16 cellular contexts compared by ENCODE assay signal in the genomic region with DNA sequence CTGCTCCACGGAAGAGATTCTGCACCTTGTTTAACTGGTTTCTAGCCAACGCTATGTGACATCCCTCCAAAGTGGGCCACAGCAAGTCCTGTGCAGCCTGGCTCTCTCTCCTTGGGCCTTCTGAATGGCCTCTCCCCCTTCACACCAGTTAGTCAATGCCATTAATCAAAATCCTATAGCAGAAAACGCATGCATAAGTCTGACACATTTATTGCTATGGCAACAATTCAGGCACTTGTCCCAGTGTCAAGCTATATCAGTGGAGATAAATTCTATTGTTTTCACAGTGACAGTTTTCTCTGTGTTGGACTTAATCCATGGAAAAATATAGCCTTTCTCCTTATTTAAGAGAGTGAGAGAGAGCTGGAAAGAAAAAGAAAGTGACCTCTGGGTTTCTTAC.
DNase-seq lines count a peak whose midpoint lies in the region; ATAC-seq and FAIRE-seq lines count a peak whose summit lies in the region.
"Had no signal": no experiment of that assay in that cellular context is flagged by ENCODE, and none has a peak within 500 bp of the region (broad histone marks: within the 10 kb centered on the region; RNA-seq: fewer than 3 reads in every experiment).

No MANE protein-coding gene starts in this region.

- H3K36me3 ChIP-seq in small intestine (ENCODE audit: control insufficient read depth in 2 of 2, insufficient read depth in 2 of 2, low read length in 2 of 2): no peaks in the 10 kb centered on the region
- H3K36me3 ChIP-seq: Peyer's patch had no signal

- DNase-seq in NCI-H345 (lab: John Stamatoyannopoulos, UW): peak; percentile 18
- no peak for DNase-seq in NCI-H345 treated with DMSO at 0.1 percent for 48 hours (lab: John Stamatoyannopoulos, UW; ENCODE audit: unreplicated experiment)
- DNase-seq in NCI-H1417 treated with DMSO at 0.1 percent for 48 hours (lab: John Stamatoyannopoulos, UW): peak; percentile 8
- peak; percentile 49 for DNase-seq in left kidney (ENCODE audit: low read depth, low spot score)
- DNase-seq in small intestine: peak; percentile 21
- DNase-seq in left ventricle myocardium superior: no peak
- DNase-seq: ACHN; C1 segment of cervical spinal cord; GDM1; NCI-H1436; NCI-H2081; NK-92 treated with Interleukin-12 subunit alpha and Interleukin-12 subunit beta, amount 100 ng/mL, for 24 hours; Peyer's patch; T-helper 17 cell had no signal

- H3K9me3 ChIP-seq in small intestine (ENCODE audit: control insufficient read depth, low read depth): no peaks in the 10 kb centered on the region
- H3K9me3 ChIP-seq: Peyer's patch had no signal

- FAIRE-seq in small intestine (lab: Jason Lieb, UNC): no peak

- 17 to 43% (median 29%) methylated on average over 3 of the region's 3 CpGs for WGBS in small intestine, 3 donors

- no peak overlapping the region for H3K27ac ChIP-seq in small intestine (ENCODE audit: low read depth in 1 of 2, low read length in 1 of 2)
- H3K27ac ChIP-seq: Peyer's patch had no signal

- no peak overlapping the region for H3K4me3 ChIP-seq in small intestine (ENCODE audit: low read depth in 1 of 2, low read length in 2 of 2)
- H3K4me3 ChIP-seq: GM23338, Peyer's patch had no signal

- no peaks in the 10 kb centered on the region for H3K27me3 ChIP-seq in small intestine (ENCODE audit: control insufficient read depth in 2 of 2, insufficient read depth in 2 of 2, low read length in 2 of 2)
- H3K27me3 ChIP-seq: Peyer's patch had no signal

- H3K4me1 ChIP-seq in small intestine (ENCODE audit: control insufficient read depth in 2 of 2, insufficient read depth in 1 of 2, low read depth in 1 of 2, low read length in 1 of 2): no peaks in the 10 kb centered on the region
- H3K4me1 ChIP-seq: Peyer's patch had no signal

- intact Hi-C loops in left ventricle myocardium superior (cut with micrococcal nuclease): no loop called here

- ATAC-seq in GM19351 (IDR thresholded peaks at IDR 0.05; ENCODE audit: unreplicated experiment) (no peak), left ventricle myocardium superior (no peak)
- ATAC-seq: GM23338, T-helper 17 cell had no signal

Comparison
In these comparisons a context has a peak if more than half of its experiments do, and no peak if none do; other contexts are left out.
1. DNase-seq: peak in NCI-H345 (single experiment), NCI-H1417 treated with DMSO at 0.1 percent for 48 hours (single experiment), left kidney (single experiment) and small intestine (single experiment); none in NCI-H345 treated with DMSO at 0.1 percent for 48 hours (single experiment) and left ventricle myocardium superior (single experiment).